ENCODE assay signal across 1 cellular context in the genomic region with DNA sequence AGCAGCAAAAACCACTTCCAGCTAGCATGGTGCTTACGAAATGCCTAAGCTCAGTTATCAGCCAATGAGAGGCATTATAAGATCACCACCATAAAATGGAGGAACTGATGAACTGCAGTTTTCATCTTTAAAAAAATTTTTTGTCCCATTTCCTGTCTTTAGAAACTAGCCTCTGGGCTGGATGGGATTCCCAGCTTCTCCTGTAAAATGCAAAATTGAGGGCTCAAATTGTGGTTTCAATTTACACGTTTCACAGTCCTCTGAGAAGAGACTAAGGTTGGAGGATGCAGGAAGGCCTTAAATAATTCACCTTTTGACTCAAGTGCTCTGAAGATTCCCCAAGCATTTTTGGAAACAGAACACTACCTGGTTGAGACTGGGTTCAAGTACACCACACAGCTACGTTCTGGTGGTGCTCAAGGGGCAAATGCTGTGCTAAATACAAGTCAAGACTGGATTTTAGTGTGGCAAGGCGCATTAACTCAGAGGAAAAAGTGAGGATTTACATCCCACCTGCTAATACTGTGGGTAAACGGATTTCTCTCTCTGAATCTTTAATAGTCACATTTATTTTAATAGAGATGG.
TF ChIP-seq lines count a peak whose summit lies in the region.

No MANE protein-coding gene starts in this region.

TF ChIP-seq in K562, 482 proteins besides CTCF, POLR2A, EP300 and RAD21 (continued from another document):
- TF ChIP-seq, protein P1, sequence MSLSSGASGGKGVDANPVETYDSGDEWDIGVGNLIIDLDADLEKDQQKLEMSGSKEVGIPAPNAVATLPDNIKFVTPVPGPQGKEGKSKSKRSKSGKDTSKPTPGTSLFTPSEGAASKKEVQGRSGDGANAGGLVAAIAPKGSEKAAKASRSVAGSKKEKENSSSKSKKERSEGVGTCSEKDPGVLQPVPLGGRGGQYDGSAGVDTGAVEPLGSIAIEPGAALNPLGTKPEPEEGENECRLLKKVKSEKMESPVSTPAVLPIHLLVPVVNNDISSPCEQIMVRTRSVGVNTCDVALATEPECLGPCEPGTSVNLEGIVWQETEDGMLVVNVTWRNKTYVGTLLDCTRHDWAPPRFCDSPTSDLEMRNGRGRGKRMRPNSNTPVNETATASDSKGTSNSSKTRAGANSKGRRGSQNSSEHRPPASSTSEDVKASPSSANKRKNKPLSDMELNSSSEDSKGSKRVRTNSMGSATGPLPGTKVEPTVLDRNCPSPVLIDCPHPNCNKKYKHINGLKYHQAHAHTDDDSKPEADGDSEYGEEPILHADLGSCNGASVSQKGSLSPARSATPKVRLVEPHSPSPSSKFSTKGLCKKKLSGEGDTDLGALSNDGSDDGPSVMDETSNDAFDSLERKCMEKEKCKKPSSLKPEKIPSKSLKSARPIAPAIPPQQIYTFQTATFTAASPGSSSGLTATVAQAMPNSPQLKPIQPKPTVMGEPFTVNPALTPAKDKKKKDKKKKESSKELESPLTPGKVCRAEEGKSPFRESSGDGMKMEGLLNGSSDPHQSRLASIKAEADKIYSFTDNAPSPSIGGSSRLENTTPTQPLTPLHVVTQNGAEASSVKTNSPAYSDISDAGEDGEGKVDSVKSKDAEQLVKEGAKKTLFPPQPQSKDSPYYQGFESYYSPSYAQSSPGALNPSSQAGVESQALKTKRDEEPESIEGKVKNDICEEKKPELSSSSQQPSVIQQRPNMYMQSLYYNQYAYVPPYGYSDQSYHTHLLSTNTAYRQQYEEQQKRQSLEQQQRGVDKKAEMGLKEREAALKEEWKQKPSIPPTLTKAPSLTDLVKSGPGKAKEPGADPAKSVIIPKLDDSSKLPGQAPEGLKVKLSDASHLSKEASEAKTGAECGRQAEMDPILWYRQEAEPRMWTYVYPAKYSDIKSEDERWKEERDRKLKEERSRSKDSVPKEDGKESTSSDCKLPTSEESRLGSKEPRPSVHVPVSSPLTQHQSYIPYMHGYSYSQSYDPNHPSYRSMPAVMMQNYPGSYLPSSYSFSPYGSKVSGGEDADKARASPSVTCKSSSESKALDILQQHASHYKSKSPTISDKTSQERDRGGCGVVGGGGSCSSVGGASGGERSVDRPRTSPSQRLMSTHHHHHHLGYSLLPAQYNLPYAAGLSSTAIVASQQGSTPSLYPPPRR (CRISPR knock-in tag; IDR thresholded peaks at IDR 0.05; ENCODE audit: borderline replicate concordance) = no peak
